1 cellular context compared by ENCODE assay signal in the genomic region with DNA sequence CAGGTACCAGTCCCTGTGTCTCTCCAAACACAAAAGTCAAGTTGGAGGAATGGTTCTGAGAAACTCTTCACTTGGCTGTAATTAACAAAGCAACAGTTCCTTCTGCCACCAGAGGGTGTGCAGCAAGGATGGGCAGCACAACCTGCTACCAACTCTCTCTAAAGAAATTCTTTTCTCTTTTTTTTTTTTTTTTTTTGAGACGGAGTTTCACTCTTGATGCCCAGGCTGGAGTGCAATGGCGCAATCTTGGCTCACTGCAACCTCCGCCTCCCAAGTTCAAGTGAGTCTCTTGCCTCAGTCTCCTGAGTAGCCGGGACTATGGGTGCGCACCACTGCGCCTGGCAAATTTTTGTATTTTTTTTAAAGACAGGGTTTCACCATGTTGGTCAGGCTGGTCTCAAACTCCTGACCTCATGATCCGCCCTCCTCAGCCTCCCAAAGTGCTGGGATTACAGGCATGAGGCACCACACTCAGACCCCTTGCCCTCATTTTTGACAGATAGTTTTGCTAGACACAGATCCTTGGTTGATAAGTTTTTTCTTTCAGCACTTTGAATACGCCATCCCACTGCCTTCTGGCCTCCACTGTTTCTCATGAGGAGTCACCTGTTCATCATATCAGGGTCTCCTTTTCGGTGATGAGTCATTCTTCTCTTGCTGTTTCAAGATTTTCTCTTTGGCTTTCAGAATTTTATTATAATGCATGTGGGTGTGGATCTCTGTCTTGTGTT.
TF ChIP-seq lines count a peak whose summit lies in the region.

No MANE protein-coding gene starts in this region.

TF ChIP-seq in K562, 482 proteins besides CTCF, POLR2A, EP300 and RAD21 (continued from another document):
- TF ChIP-seq, protein P1, sequence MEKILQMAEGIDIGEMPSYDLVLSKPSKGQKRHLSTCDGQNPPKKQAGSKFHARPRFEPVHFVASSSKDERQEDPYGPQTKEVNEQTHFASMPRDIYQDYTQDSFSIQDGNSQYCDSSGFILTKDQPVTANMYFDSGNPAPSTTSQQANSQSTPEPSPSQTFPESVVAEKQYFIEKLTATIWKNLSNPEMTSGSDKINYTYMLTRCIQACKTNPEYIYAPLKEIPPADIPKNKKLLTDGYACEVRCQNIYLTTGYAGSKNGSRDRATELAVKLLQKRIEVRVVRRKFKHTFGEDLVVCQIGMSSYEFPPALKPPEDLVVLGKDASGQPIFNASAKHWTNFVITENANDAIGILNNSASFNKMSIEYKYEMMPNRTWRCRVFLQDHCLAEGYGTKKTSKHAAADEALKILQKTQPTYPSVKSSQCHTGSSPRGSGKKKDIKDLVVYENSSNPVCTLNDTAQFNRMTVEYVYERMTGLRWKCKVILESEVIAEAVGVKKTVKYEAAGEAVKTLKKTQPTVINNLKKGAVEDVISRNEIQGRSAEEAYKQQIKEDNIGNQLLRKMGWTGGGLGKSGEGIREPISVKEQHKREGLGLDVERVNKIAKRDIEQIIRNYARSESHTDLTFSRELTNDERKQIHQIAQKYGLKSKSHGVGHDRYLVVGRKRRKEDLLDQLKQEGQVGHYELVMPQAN (IDR thresholded peaks at IDR 0.05; ENCODE audit: borderline replicate concordance) = no peak
- TF ChIP-seq IFI16 (CRISPR knock-in tag; IDR thresholded peaks at IDR 0.05) = no peak
- no peak for TF ChIP-seq HNRNPUL1 (IDR thresholded peaks at IDR 0.05; ENCODE audit: low read length)
